9 cellular contexts compared by ENCODE assay signal in genomic region chr21:42107177-42107880, GRCh38. TPM values are rescaled to one million over a fixed set of nuclear protein-coding genes. Genes with fewer than 3 reads are reported as not detected.
DNase-seq lines count a peak whose midpoint lies in the region; ATAC-seq and TF ChIP-seq lines count a peak whose summit lies in the region.
"Had no signal": no experiment of that assay in that cellular context is flagged by ENCODE, and none has a peak within 500 bp of the region (broad histone marks: within the 10 kb centered on the region; RNA-seq: fewer than 3 reads in every experiment).

No MANE protein-coding gene starts in this region.

- no peaks in the 10 kb centered on the region for H3K27me3 Mint-ChIP-seq in activated T-cell treated with anti-CD3 and anti-CD28 coated beads, Interleukin-2, amount 50 U/mL, for 24 hours

- H3K27ac ChIP-seq in angular gyrus (ENCODE audit: low read depth, low read length) = peak overlapping the region; percentile 84
- H3K27ac ChIP-seq: SJSA1 had no signal

- H3K4me3 Mint-ChIP-seq in activated T-cell treated with anti-CD3 and anti-CD28 coated beads, Interleukin-2, amount 50 U/mL, for 24 hours = no peak overlapping the region
- H3K4me3 Mint-ChIP-seq: activated CD4-positive, alpha-beta memory T cell treated with anti-CD3 and anti-CD28 coated beads, Interleukin-2, amount 10 ng/mL, durations not matched to agents 7 days and 5 days had no signal

- H3K9me3 Mint-ChIP-seq in activated T-cell treated with anti-CD3 and anti-CD28 coated beads, Interleukin-2, amount 50 U/mL, for 24 hours = no peaks in the 10 kb centered on the region
- H3K9me3 Mint-ChIP-seq: activated CD4-positive, alpha-beta memory T cell treated with anti-CD3 and anti-CD28 coated beads, Interleukin-2, amount 10 ng/mL, durations not matched to agents 7 days and 5 days had no signal

- no peak for TF ChIP-seq CTCF in omental fat pad (IDR thresholded peaks at IDR 0.05)

- H3K4me1 Mint-ChIP-seq in activated T-cell treated with anti-CD3 and anti-CD28 coated beads, Interleukin-2, amount 50 U/mL, for 24 hours (ENCODE audit: low read depth) = peaks cover 9% of the 10 kb centered on the region

- H3K36me3 Mint-ChIP-seq in activated T-cell treated with anti-CD3 and anti-CD28 coated beads, Interleukin-2, amount 50 U/mL, for 24 hours (ENCODE audit: low read depth) = no peaks in the 10 kb centered on the region

- no peak overlapping the region for H3K27ac Mint-ChIP-seq in activated T-cell treated with anti-CD3 and anti-CD28 coated beads, Interleukin-2, amount 50 U/mL, for 24 hours
- H3K27ac Mint-ChIP-seq: activated CD4-positive, alpha-beta memory T cell treated with anti-CD3 and anti-CD28 coated beads, Interleukin-2, amount 10 ng/mL, durations not matched to agents 7 days and 5 days had no signal

- no peak for DNase-seq in omental fat pad (ENCODE audit: low spot score)
- no peak for DNase-seq in SHP77 (lab: John Stamatoyannopoulos, UW)
- DNase-seq in activated T-cell treated with anti-CD3 and anti-CD28 coated beads, Interleukin-2, amount 50 U/mL, for 24 hours = no peak

- peak; percentile 5 for ATAC-seq in GM18867 (IDR thresholded peaks at IDR 0.05; ENCODE audit: unreplicated experiment)
- ATAC-seq in HG02973 (IDR thresholded peaks at IDR 0.05; ENCODE audit: unreplicated experiment) = peak; percentile 8
- peak; percentile 4 for ATAC-seq in omental fat pad (ENCODE audit: low FRiP score)
- no peak for ATAC-seq in HG03135 (IDR thresholded peaks at IDR 0.05; ENCODE audit: unreplicated experiment)

RNA-seq across cellular contexts. Expression of gene UMODL1, which starts 36.2 kb away (rescaled TPM):
- not detected for total RNA-seq in omental fat pad
- total RNA-seq: SJSA1 had no signal
